18 cellular contexts compared by ENCODE assay signal in genomic region chr1:4711191-4711915, GRCh38. TPM values are rescaled to one million over a fixed set of nuclear protein-coding genes. Genes with fewer than 3 reads are reported as not detected.
DNase-seq lines count a peak whose midpoint lies in the region; ATAC-seq, FAIRE-seq and TF ChIP-seq lines count a peak whose summit lies in the region.
"Had no signal": no experiment of that assay in that cellular context is flagged by ENCODE, and none has a peak within 500 bp of the region (broad histone marks: within the 10 kb centered on the region; RNA-seq: fewer than 3 reads in every experiment).

No MANE protein-coding gene starts in this region.

- H3K36me3 ChIP-seq in HepG2 (replicated peaks in 1 of 2; ENCODE audit: control insufficient read depth in 1 of 2, insufficient read depth in 2 of 2, low read length in 2 of 2) (no peaks in the 10 kb centered on the region), right lobe of liver (no peaks in the 10 kb centered on the region), mesendoderm (ENCODE audit: control insufficient read depth, insufficient read depth, low read length) (no peaks in the 10 kb centered on the region), aorta (ENCODE audit: control insufficient read depth in 1 of 2, insufficient read depth in 2 of 2, low read length in 1 of 2) (no peaks in the 10 kb centered on the region)
- H3K36me3 ChIP-seq: brain microvascular endothelial cell, lower lobe of right lung, tibial artery had no signal

- H3K23ac ChIP-seq in mesendoderm (ENCODE audit: low read length) = no peak overlapping the region

- H3K4me3 ChIP-seq in HepG2 (replicated peaks in 1 of 3; ENCODE audit: insufficient read depth in 1 of 3, low read depth in 2 of 3, low read length in 3 of 3) (0 out of 6 replicates have a peak overlapping the region, but pooled peaks of 1 of the 3 experiments have one; percentile 1), right lobe of liver (no peak overlapping the region), mesendoderm (ENCODE audit: low read length) (no peak overlapping the region), aorta (ENCODE audit: low read length in 2 of 2) (no peak overlapping the region)
- H3K4me3 ChIP-seq: lower lobe of right lung, tibial artery had no signal

- H3K4ac ChIP-seq in mesendoderm (ENCODE audit: low read depth, low read length) = no peak overlapping the region

- BruUV-seq in HepG2 (replicated peaks; lab: Mats Ljungman, UMichigan) = no TSS peak

- H3K9me3 ChIP-seq in HepG2 (ENCODE audit: low read length) = peaks cover 10% of the 10 kb centered on the region; the same call in 1 of the 2 replicates
- no peaks in the 10 kb centered on the region for H3K9me3 ChIP-seq in right lobe of liver
- peaks cover 2% of the 10 kb centered on the region for H3K9me3 ChIP-seq in aorta (ENCODE audit: control insufficient read depth, low read length)
- H3K9me3 ChIP-seq: lower lobe of right lung had no signal

- TF ChIP-seq CTCF in HepG2 (CRISPR knock-in tag; IDR thresholded peaks at IDR 0.05) (no peak), right lobe of liver (IDR thresholded peaks at IDR 0.05) (no peak), WTC11 (IDR thresholded peaks at IDR 0.05) (no peak)

- in situ Hi-C loops in HepG2 (cut with HindIII; ENCODE audit: extremely low pct_ligation_motif_present, low pct_unique_long_range_greater_than_20kb) = no loop called here

- H4K5ac ChIP-seq in mesendoderm (ENCODE audit: low read length) = no peak overlapping the region

- no peak for FAIRE-seq in HepG2 (lab: Jason Lieb, UNC)
- FAIRE-seq: endothelial cell of umbilical vein, RCC 7860 had no signal

- no peak overlapping the region for H2BK5ac ChIP-seq in mesendoderm (ENCODE audit: low read length)

- no peak overlapping the region for H4K8ac ChIP-seq in mesendoderm (ENCODE audit: low read depth, low read length)

- no peak overlapping the region for H2AK5ac ChIP-seq in mesendoderm (ENCODE audit: low read length)

- H3K9me3 Mint-ChIP-seq in WTC11 = peaks cover 53% of the 10 kb centered on the region
- H3K9me3 Mint-ChIP-seq: T-helper 2 cell treated with Interferon-gamma antibody and Interleukin-4, amounts not matched to agents 5 μg/mL and 100 μg/mL, for 36 hours had no signal

- H3K27ac ChIP-seq in HepG2 (ENCODE audit: extremely low read length, insufficient read depth, low read length) (no peak overlapping the region), right lobe of liver (no peak overlapping the region), mesendoderm (ENCODE audit: low read depth, low read length) (peak overlapping the region; percentile 46), aorta (ENCODE audit: low read depth in 1 of 2, low read length in 2 of 2) (no peak overlapping the region)
- H3K27ac ChIP-seq: brain microvascular endothelial cell, lower lobe of right lung, tibial artery had no signal

- no peak overlapping the region for H2BK15ac ChIP-seq in mesendoderm (replicated peaks; ENCODE audit: low read depth)

- CTCF ChIA-PET in HepG2 (lab: Yijun Ruan, JAX; ENCODE audit: low intra/inter-chr PET ratio, low total read pairs) = no interaction called here
- CTCF ChIA-PET in WTC11 (lab: Charles Lee) = no interaction called here

- H3K18ac ChIP-seq in mesendoderm (ENCODE audit: low read length) = peak overlapping the region; percentile 45

- no peak overlapping the region for H3K27ac Mint-ChIP-seq in WTC11
- H3K27ac Mint-ChIP-seq: T-helper 2 cell treated with Interferon-gamma antibody and Interleukin-4, amounts not matched to agents 5 μg/mL and 100 μg/mL, for 36 hours had no signal

- ATAC-seq in HepG2 (peak; percentile 65), right lobe of liver (no peak), WTC11 (no peak), aorta (ENCODE audit: low FRiP score) (no peak)
- ATAC-seq: lower lobe of right lung had no signal

- H3K36me3 Mint-ChIP-seq in WTC11 = peaks cover 63% of the 10 kb centered on the region

- no peak for TF ChIP-seq POLR2A in HepG2 (IDR thresholded peaks at IDR 0.05; ENCODE audit: insufficient read depth in 1 of 2, low read depth in 2 of 2, low read length in 2 of 2)
- no peak for TF ChIP-seq POLR2A in right lobe of liver (IDR thresholded peaks at IDR 0.05)

- TF ChIP-seq RAD21 in HepG2 (CRISPR knock-in tag; IDR thresholded peaks at IDR 0.05) = no peak

- H3K9ac ChIP-seq in HepG2 (ENCODE audit: insufficient read depth, low read depth, low read length) (no peak overlapping the region), mesendoderm (ENCODE audit: low read length) (peak overlapping the region; percentile 14)

- H4K20me1 ChIP-seq in HepG2 (ENCODE audit: insufficient read depth, low read length) = no peaks in the 10 kb centered on the region

- H3K4me1 Mint-ChIP-seq in WTC11 = no peaks in the 10 kb centered on the region; the same call in 1 of the 2 replicates

- H3K79me2 ChIP-seq in HepG2 (ENCODE audit: insufficient read depth, low read length) = no peaks in the 10 kb centered on the region
- H3K79me2 ChIP-seq in mesendoderm (ENCODE audit: control insufficient read depth, insufficient read depth, low read length) = no peaks in the 10 kb centered on the region

- POLR2A ChIA-PET in HepG2 (lab: Yijun Ruan, JAX) (no interaction called here), WTC11 (lab: Charles Lee) (no interaction called here)

- H2BK120ac ChIP-seq in mesendoderm (ENCODE audit: low read depth, low read length) = no peak overlapping the region

- H3K4me2 ChIP-seq in HepG2 (ENCODE audit: low read depth, low read length) = peak overlapping the region; percentile 38; the same call in 1 of the 2 replicates
- H3K4me2 ChIP-seq in mesendoderm (ENCODE audit: low read length) = peak overlapping the region; percentile 21

- H3K79me1 ChIP-seq in mesendoderm (ENCODE audit: low read length) = no peaks in the 10 kb centered on the region

- no peak for DNase-seq in HepG2 (ENCODE audit: low spot score)
- no peak for DNase-seq in right lobe of liver
- no peak for DNase-seq in WTC11 (ENCODE audit: low spot score)
- no peak for DNase-seq in mesendoderm
- no peak for DNase-seq in aorta
- no peak for DNase-seq in epidermal melanocyte (ENCODE audit: insufficient read length, low spot score)
- DNase-seq in stimulated activated CD4-positive, alpha-beta T cell treated with anti-CD3 and anti-CD28 coated beads, Interleukin-4, amount 100 ng/mL, for 1 hour = no peak
- DNase-seq in KG1 (lab: John Stamatoyannopoulos, UW) = no peak
- DNase-seq: activated CD4-positive, alpha-beta T cell treated with anti-CD3 and anti-CD28 coated beads, Interleukin-2, amount 50 U/mL, for 4 hours; activated gamma-delta T cell; brain microvascular endothelial cell; DMS 273 treated with DMSO at 0.1 percent for 48 hours; lower lobe of right lung; NCI-H524; tibial artery had no signal

- H3K4me1 ChIP-seq in HepG2 (ENCODE audit: insufficient read depth, low read length) (peaks cover 15% of the 10 kb centered on the region), right lobe of liver (no peaks in the 10 kb centered on the region), mesendoderm (ENCODE audit: control insufficient read depth, low read depth, low read length) (peaks cover 5% of the 10 kb centered on the region), aorta (ENCODE audit: control insufficient read depth in 1 of 2, insufficient read depth in 2 of 2, low read length in 2 of 2) (no peaks in the 10 kb centered on the region)
- H3K4me1 ChIP-seq: lower lobe of right lung, tibial artery had no signal

- WGBS in HepG2 (ENCODE audit: low lambda C conversion rate) = 50% methylated on average over 17 of the region's 45 CpGs
- 10% methylated on average over 26 of the region's 45 CpGs for WGBS in right lobe of liver (ENCODE audit: insufficient coverage, low coverage, low lambda C conversion rate, missing lambda C conversion rate)
- WGBS in mesendoderm (ENCODE audit: extremely low coverage, insufficient coverage, low lambda C conversion rate) = no CpG with 5 or more reads among the region's 45 CpGs
- 8% methylated on average over 45 of the region's 45 CpGs for WGBS in aorta, 2 donors

- TF ChIP-seq EP300 in HepG2 (IDR thresholded peaks at IDR 0.05; ENCODE audit: low read depth in 2 of 2, low read length in 2 of 2) = no peak
- no peak for TF ChIP-seq EP300 in HepG2 (CRISPR knock-in tag; IDR thresholded peaks at IDR 0.05; ENCODE audit: borderline replicate concordance)

- H3K4me3 Mint-ChIP-seq in WTC11 = peak overlapping the region; percentile 29
- H3K4me3 Mint-ChIP-seq: T-helper 2 cell treated with Interferon-gamma antibody and Interleukin-4, amounts not matched to agents 5 μg/mL and 100 μg/mL, for 36 hours had no signal

- H3K27me3 Mint-ChIP-seq in WTC11 (ENCODE audit: low read depth) = peaks cover 11% of the 10 kb centered on the region; the same call in 1 of the 2 replicates

- peak overlapping the region; percentile 28 for H3K56ac ChIP-seq in mesendoderm (ENCODE audit: low read length)

- no peak overlapping the region for H2AFZ ChIP-seq in HepG2 (ENCODE audit: low read length)

- intact Hi-C loops in HepG2 (cut with micrococcal nuclease; ENCODE audit: unreplicated experiment) = no loop called here
- intact Hi-C loops in right lobe of liver (cut with DNase I) = no loop called here
- intact Hi-C loops in aorta (cut with DNase I) = no loop called here

- H3K27me3 ChIP-seq in HepG2 (ENCODE audit: control insufficient read depth in 1 of 2, insufficient read depth in 2 of 2, low read length in 2 of 2) = no peaks in the 10 kb centered on the region; a peak in 2 of 5 replicates
- no peaks in the 10 kb centered on the region for H3K27me3 ChIP-seq in right lobe of liver
- no peaks in the 10 kb centered on the region for H3K27me3 ChIP-seq in mesendoderm (ENCODE audit: insufficient read depth, low read length, poor library complexity)
- H3K27me3 ChIP-seq in aorta (ENCODE audit: control insufficient read depth in 1 of 2, insufficient read depth in 2 of 2, low read length in 1 of 2) = no peaks in the 10 kb centered on the region
- H3K27me3 ChIP-seq: brain microvascular endothelial cell had no signal

RNA-seq across cellular contexts. Expression of gene AJAP1, which starts 56.9 kb away (rescaled TPM):
- not detected in 2 replicates for total RNA-seq in HepG2 (2016; rRNA removed; fragmentation: Illumina TruSeq; extraction: Trizol)
- total RNA-seq in HepG2 (2016; cell fraction: cytosol; rRNA removed; fragmentation: Illumina TruSeq; extraction: Trizol; ENCODE audit: low read depth) = not detected in 2 replicates
- total RNA-seq in HepG2 (2016; cell fraction: insoluble cytoplasmic fraction; rRNA removed; fragmentation: Illumina TruSeq; extraction: Trizol) = not detected in 2 replicates
- total RNA-seq in HepG2 (2016; cell fraction: membrane; rRNA removed; fragmentation: Illumina TruSeq; extraction: Trizol) = not detected in 2 replicates
- not detected in 2 replicates for total RNA-seq in HepG2 (2016; cell fraction: nucleus; rRNA removed; fragmentation: Illumina TruSeq; extraction: Trizol)
- polyA plus RNA-seq in HepG2 (2011; rRNA removed) = not detected in 2 replicates
- not detected in 2 replicates for polyA plus RNA-seq in HepG2 (2011; cell fraction: cytosol; rRNA removed)
- not detected in 2 replicates for polyA plus RNA-seq in HepG2 (2011; cell fraction: nucleus; rRNA removed)
- polyA plus RNA-seq in HepG2 (2012) = not detected in 2 replicates
- polyA plus RNA-seq in HepG2 (2016; cell fraction: cytosol; fragmentation: Illumina TruSeq; extraction: Trizol; ENCODE audit: low read depth) = not detected in 2 replicates
- polyA plus RNA-seq in HepG2 (2016; cell fraction: insoluble cytoplasmic fraction; fragmentation: Illumina TruSeq; extraction: Trizol; ENCODE audit: low read depth) = not detected in 2 replicates
- not detected in 2 replicates for polyA plus RNA-seq in HepG2 (2016; cell fraction: membrane; fragmentation: Illumina TruSeq; extraction: Trizol; ENCODE audit: low read depth)
- not detected in 2 replicates for polyA plus RNA-seq in HepG2 (2016; cell fraction: nucleus; fragmentation: Illumina TruSeq; extraction: Trizol; ENCODE audit: insufficient read depth, low read depth)
- not detected in 2 replicates for polyA minus RNA-seq in HepG2 (2011; rRNA and poly(A)+ RNA removed; ENCODE audit: low replicate concordance)
- not detected in 2 replicates for polyA minus RNA-seq in HepG2 (2011; cell fraction: cytosol; rRNA and poly(A)+ RNA removed)
- not detected in 2 replicates for polyA minus RNA-seq in HepG2 (2011; cell fraction: nucleus; rRNA and poly(A)+ RNA removed)
- under 1 TPM; 0.06 to 0.35 (median 0.13) TPM for total RNA-seq in right lobe of liver
- total RNA-seq in WTC11 (2021) = 1.5 to 2.1 TPM (median 1.6 TPM) in 3 replicates
- 1.8 TPM for polyA plus RNA-seq in mesendoderm (2013, experiment 1 of 2)
- 2.2 TPM for polyA plus RNA-seq in mesendoderm (2013, experiment 2 of 2)
- total RNA-seq in aorta = 1 to 10 TPM in 1 of 2 donors, under 1 TPM in 1; 0.16 to 2.3 TPM
- polyA plus RNA-seq in aorta = not detected
- total RNA-seq: endothelial cell of umbilical vein had no signal
- polyA plus RNA-seq: endothelial cell of umbilical vein had no signal

Comparison
In these comparisons a context has a peak if more than half of its experiments do, and no peak if none do; other contexts are left out.
1. Of the 50 proteins assayed by ChIP-seq in both HepG2 and WTC11: peak only in HepG2: GABPB1; only in WTC11: none; in both: none; in neither: 49.